In the genomic region with DNA sequence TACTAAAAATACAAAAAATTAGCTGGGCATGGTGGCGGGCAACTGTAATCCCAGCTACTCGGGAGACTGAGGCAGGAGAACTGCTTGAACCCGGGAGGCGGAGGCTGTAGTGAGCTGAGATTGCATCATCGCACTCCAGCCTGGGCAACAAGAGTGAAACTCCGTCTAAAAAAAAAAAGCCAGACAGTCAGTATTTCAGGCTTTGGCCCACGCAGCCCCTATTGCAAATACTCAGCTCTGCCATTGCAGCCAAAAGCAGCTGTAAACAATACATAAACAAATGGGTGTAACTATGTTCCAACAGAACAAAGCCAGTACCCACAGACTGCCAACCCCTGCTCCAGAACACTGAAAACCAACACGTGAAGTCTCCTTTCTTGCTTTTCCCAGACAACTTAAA, we compare ENCODE assay signal across 5 cellular contexts. TPM values are rescaled to one million over a fixed set of nuclear protein-coding genes. Genes with fewer than 3 reads are reported as not detected.
DNase-seq lines count a peak whose midpoint lies in the region; ATAC-seq and TF ChIP-seq lines count a peak whose summit lies in the region.
"Not testable (repeated sequence)": the region's sequence is repeated elsewhere in the genome, so short reads cannot be mapped to it uniquely, and the experiment has no call there.
"Had no signal": no experiment of that assay in that cellular context is flagged by ENCODE, and none has a peak within 500 bp of the region (broad histone marks: within the 10 kb centered on the region; RNA-seq: fewer than 3 reads in every experiment).

No MANE protein-coding gene starts in this region.

- peaks cover 10% of the 10 kb centered on the region for H3K4me1 Mint-ChIP-seq in CD8-positive, alpha-beta T cell (ENCODE audit: low read depth)
- not testable (repeated sequence) for H3K4me1 Mint-ChIP-seq in activated T-cell treated with anti-CD3 and anti-CD28 coated beads, Interleukin-2, amount 50 U/mL, for 24 hours (ENCODE audit: low read depth)

- DNase-seq in CD8-positive, alpha-beta T cell; activated T-cell treated with anti-CD3 and anti-CD28 coated beads, Interleukin-2, amount 50 U/mL, for 24 hours: not testable (repeated sequence)
- peak; percentile 7 for DNase-seq in fibroblast of peridontal ligament (ENCODE audit: extremely low read depth)

- intact Hi-C loops in CD8-positive, alpha-beta T cell (cut with DNase I, micrococcal nuclease), result not testable (repeated sequence)

- not testable (repeated sequence) for TF ChIP-seq CTCF in CD8-positive, alpha-beta T cell (IDR thresholded peaks at IDR 0.05); liver (IDR thresholded peaks at IDR 0.05; ENCODE audit: low read depth, low read length, missing input control)

- not testable (repeated sequence) for H3K4me1 ChIP-seq in CD8-positive, alpha-beta T cell (ENCODE audit: insufficient read depth, low read length)
- peaks cover 3 to 33% (median 31%) of the 10 kb centered on the region in 4 donors for H3K4me1 ChIP-seq in liver (ENCODE audit: control insufficient read depth in 4 of 4, insufficient read depth in 4 of 4, low read length in 3 of 4)

- POLR2A ChIA-PET in CD8-positive, alpha-beta T cell (lab: Charles Lee), result interaction anchor here (0.6 kb wide), 1 partner anchor 340 kb away, joined by 4 read pairs; no protein-coding TSS in a partner anchor

- not testable (repeated sequence) for H3K9me3 Mint-ChIP-seq in CD8-positive, alpha-beta T cell; activated T-cell treated with anti-CD3 and anti-CD28 coated beads, Interleukin-2, amount 50 U/mL, for 24 hours

- ATAC-seq in CD8-positive, alpha-beta T cell, result not testable (repeated sequence)

- not testable (repeated sequence) for H3K4me3 Mint-ChIP-seq in CD8-positive, alpha-beta T cell; activated T-cell treated with anti-CD3 and anti-CD28 coated beads, Interleukin-2, amount 50 U/mL, for 24 hours

- H3K9ac ChIP-seq in liver (ENCODE audit: low read depth in 1 of 2, low read length in 2 of 2), result not testable (repeated sequence)

- H3K27ac Mint-ChIP-seq in CD8-positive, alpha-beta T cell, result peak overlapping the region; percentile 37
- H3K27ac Mint-ChIP-seq in activated T-cell treated with anti-CD3 and anti-CD28 coated beads, Interleukin-2, amount 50 U/mL, for 24 hours, result peak overlapping the region; percentile 37

- not testable (repeated sequence) for H3K27me3 Mint-ChIP-seq in CD8-positive, alpha-beta T cell (ENCODE audit: low read depth); activated T-cell treated with anti-CD3 and anti-CD28 coated beads, Interleukin-2, amount 50 U/mL, for 24 hours

- not testable (repeated sequence) for H3K9me3 ChIP-seq in CD8-positive, alpha-beta T cell (ENCODE audit: low read length); liver (ENCODE audit: control insufficient read depth in 4 of 4, low read length in 3 of 4)

- H3K27me3 ChIP-seq in CD8-positive, alpha-beta T cell (ENCODE audit: insufficient read depth, low read length); liver (ENCODE audit: control insufficient read depth in 4 of 4, insufficient read depth in 4 of 4, low read length in 3 of 4): not testable (repeated sequence)

- H3K4me3 ChIP-seq in CD8-positive, alpha-beta T cell (ENCODE audit: low read depth, low read length); liver (ENCODE audit: low read depth in 1 of 3, low read length in 3 of 3): not testable (repeated sequence)

- TF ChIP-seq RAD21 in liver (IDR thresholded peaks at IDR 0.05), result not testable (repeated sequence)

- H3K27ac ChIP-seq in CD8-positive, alpha-beta T cell (ENCODE audit: low read depth, low read length), result not testable (repeated sequence)
- peak overlapping the region; percentile 16 to 32 for H3K27ac ChIP-seq in liver (ENCODE audit: low read depth in 1 of 2, low read length in 2 of 2)

- peaks cover 95% of the 10 kb centered on the region for H3K36me3 Mint-ChIP-seq in CD8-positive, alpha-beta T cell
- H3K36me3 Mint-ChIP-seq in activated T-cell treated with anti-CD3 and anti-CD28 coated beads, Interleukin-2, amount 50 U/mL, for 24 hours (ENCODE audit: low read depth), result peaks cover 100% of the 10 kb centered on the region

- CTCF ChIA-PET in CD8-positive, alpha-beta T cell (lab: Charles Lee), result interaction anchor here (1.3 kb wide), 1 partner anchor 177 kb away, joined by 4 read pairs; no protein-coding TSS in a partner anchor

- H3K36me3 ChIP-seq in CD8-positive, alpha-beta T cell (ENCODE audit: insufficient read depth, low read length), result peaks cover 90% of the 10 kb centered on the region
- H3K36me3 ChIP-seq in liver (ENCODE audit: control insufficient read depth in 4 of 4, insufficient read depth in 3 of 4, low read depth in 1 of 4, low read length in 3 of 4), result peaks cover 33 to 88% (median 84%) of the 10 kb centered on the region in 4 donors

- WGBS in liver, result 58% methylated on average over 8 of the region's 8 CpGs

TF ChIP-seq in liver, 16 proteins besides CTCF, POLR2A, EP300 and RAD21:
- peak in 1 of 2 donors; percentile 26 for TF ChIP-seq HNF4A (conservative IDR thresholded peaks at IDR 0.05)

RNA-seq across cellular contexts. Expression of gene SNRNP200, which starts 11.1 kb away (rescaled TPM):
- total RNA-seq in CD8-positive, alpha-beta T cell, result 100 to 1,000 TPM; 318 to 348 TPM
- total RNA-seq in liver, result 10 to 100 TPM; 55.9 to 75.2 TPM
- polyA plus RNA-seq in liver, result 10 to 100 TPM; 28.1 to 39.1 TPM

RNA-seq across cellular contexts. Expression of gene CIAO1, which starts 28.2 kb away (rescaled TPM):
- total RNA-seq in CD8-positive, alpha-beta T cell, result 10 to 100 TPM; 51.9 to 58.0 TPM
- total RNA-seq in liver, result 10 to 100 TPM; 50.6 to 80.4 TPM
- polyA plus RNA-seq in liver, result 10 to 100 TPM; 43.0 to 43.3 TPM

RNA-seq across cellular contexts. Expression of gene TMEM127, which starts 28.5 kb away (rescaled TPM):
- total RNA-seq in CD8-positive, alpha-beta T cell, result 10 to 100 TPM; 44.7 to 49.6 TPM
- 10 to 100 TPM; 17.7 to 19.1 TPM for total RNA-seq in liver
- 10 to 100 TPM; 11.2 to 27.5 TPM for polyA plus RNA-seq in liver

RNA-seq across cellular contexts. Expression of gene ITPRIPL1, which starts 30.8 kb away (rescaled TPM):
- 1 to 10 TPM; 5.6 to 6.6 TPM for total RNA-seq in CD8-positive, alpha-beta T cell
- 1 to 10 TPM in 1 of 2 donors, under 1 TPM in 1; 0.33 to 3.1 TPM for total RNA-seq in liver
- under 1 TPM; 0.19 to 0.22 TPM for polyA plus RNA-seq in liver
- polyA plus RNA-seq: A549 had no signal

RNA-seq across cellular contexts. Expression of gene NCAPH, which starts 41.3 kb away (rescaled TPM):
- 1 to 10 TPM; 2.0 to 2.5 TPM for total RNA-seq in CD8-positive, alpha-beta T cell
- 10 to 100 TPM in 1 of 2 donors, under 1 TPM in 1; 0.17 to 28.6 TPM for total RNA-seq in liver
- polyA plus RNA-seq in liver, result under 1 TPM; 0.64 to 0.92 TPM

Comparison
In these comparisons a context has a peak if more than half of its experiments do, and no peak if none do; other contexts are left out.
1. RNA of gene SNRNP200, which starts 11.1 kb away (total RNA-seq): 318 to 348 TPM in CD8-positive, alpha-beta T cell; 55.9 to 75.2 TPM in liver; every median in the first group is over 4 times any median in the second.